1 cellular context compared by ENCODE assay signal in the genomic region with DNA sequence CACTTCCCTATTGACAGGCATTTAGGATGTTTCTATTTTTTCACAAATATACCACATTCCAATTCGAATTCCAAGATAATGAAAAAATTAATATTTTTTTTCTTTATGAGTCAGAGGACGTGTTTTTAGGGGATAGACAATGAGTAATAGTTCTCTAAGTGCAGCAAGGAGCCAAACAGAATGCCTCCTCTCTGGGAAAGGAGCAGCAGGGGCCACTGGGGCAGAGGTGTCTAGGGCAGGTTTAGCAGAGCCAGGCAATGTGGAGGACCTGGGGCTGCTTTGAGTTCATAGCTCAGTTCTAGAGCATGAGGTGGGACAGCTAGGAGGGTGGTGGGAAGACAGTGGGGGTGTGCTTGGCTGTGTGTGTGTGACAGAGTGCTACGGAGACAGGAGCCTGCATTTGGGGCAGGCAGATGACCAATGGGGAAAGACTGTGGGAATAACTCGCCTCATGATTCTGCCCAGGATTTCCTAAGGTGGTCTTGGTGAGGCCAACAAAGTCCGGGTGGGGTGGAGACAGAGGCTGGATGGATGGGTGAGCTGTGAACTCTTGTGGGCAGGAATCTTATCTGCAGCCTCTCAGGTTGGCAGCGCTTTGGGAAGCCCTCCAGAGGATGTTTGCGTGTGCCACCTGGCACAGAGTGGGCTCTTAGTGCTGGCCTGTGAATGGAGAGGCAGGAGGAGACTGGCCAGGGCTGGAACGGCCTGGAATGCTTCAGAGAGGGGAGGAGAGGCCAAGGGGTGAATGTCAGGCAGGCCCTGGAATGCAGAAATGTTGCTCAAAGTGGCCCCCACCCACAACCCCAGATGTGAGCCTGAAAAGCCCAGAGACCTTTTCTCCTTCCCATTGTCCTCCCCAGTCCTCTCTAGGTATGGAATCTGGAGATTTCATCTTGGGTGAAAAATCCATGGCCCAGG.
TF ChIP-seq lines count a peak whose summit lies in the region.

No MANE protein-coding gene starts in this region.

TF ChIP-seq in HCT116, 20 proteins besides CTCF, POLR2A, EP300 and RAD21:
- TF ChIP-seq POLR2AphosphoS5 (IDR thresholded peaks at IDR 0.05; ENCODE audit: low read depth, low read length) (peak; percentile 35; the same call in 1 of the 2 replicates), ZFX (IDR thresholded peaks at IDR 0.05) (no peak), TCF7L2 (IDR thresholded peaks at IDR 0.05; ENCODE audit: borderline replicate concordance, extremely low read depth, insufficient read depth, insufficient read length) (no peak), ELF1 (IDR thresholded peaks at IDR 0.05; ENCODE audit: borderline replicate concordance, low read depth) (no peak), FOSL1 (IDR thresholded peaks at IDR 0.05; ENCODE audit: low read depth) (peak; percentile 85), EGR1 (IDR thresholded peaks at IDR 0.05; ENCODE audit: low read depth) (no peak), EZH2 (IDR thresholded peaks at IDR 0.05) (no peak), EZH2phosphoT487 (IDR thresholded peaks at IDR 0.05; ENCODE audit: borderline replicate concordance) (no peak), ZBTB33 (IDR thresholded peaks at IDR 0.05; ENCODE audit: extremely low read depth, insufficient replicate concordance, low read length) (no peak), SIN3A (IDR thresholded peaks at IDR 0.05; ENCODE audit: low read depth) (no peak), SRF (IDR thresholded peaks at IDR 0.05; ENCODE audit: low read depth) (no peak), YY1 (IDR thresholded peaks at IDR 0.05; ENCODE audit: extremely low read depth, insufficient replicate concordance, low read depth, low read length) (peak; percentile 37), JUND (IDR thresholded peaks at IDR 0.05) (peak; percentile 71), REST (IDR thresholded peaks at IDR 0.05; ENCODE audit: low read depth) (no peak), SP1 (IDR thresholded peaks at IDR 0.05; ENCODE audit: low read depth) (peak; percentile 84), ZNF274 (IDR thresholded peaks at IDR 0.05; ENCODE audit: low read depth, low read length) (no peak), CEBPB (IDR thresholded peaks at IDR 0.05; ENCODE audit: low read depth) (no peak), CBX3 (IDR thresholded peaks at IDR 0.05; ENCODE audit: low read depth) (no peak)
- TF ChIP-seq, protein P1, sequence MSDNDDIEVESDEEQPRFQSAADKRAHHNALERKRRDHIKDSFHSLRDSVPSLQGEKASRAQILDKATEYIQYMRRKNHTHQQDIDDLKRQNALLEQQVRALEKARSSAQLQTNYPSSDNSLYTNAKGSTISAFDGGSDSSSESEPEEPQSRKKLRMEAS (IDR thresholded peaks at IDR 0.05) = no peak
- TF ChIP-seq, protein P2, sequence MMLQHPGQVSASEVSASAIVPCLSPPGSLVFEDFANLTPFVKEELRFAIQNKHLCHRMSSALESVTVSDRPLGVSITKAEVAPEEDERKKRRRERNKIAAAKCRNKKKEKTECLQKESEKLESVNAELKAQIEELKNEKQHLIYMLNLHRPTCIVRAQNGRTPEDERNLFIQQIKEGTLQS (IDR thresholded peaks at IDR 0.05) = no peak
